19 cellular contexts compared by ENCODE assay signal in genomic region chr3:17928502-17929145, GRCh38.
"Had no signal": no experiment of that assay in that cellular context is flagged by ENCODE, and none has a peak within 500 bp of the region (broad histone marks: within the 10 kb centered on the region; RNA-seq: fewer than 3 reads in every experiment).

No MANE protein-coding gene starts in this region.

- H3K9me3 ChIP-seq: SK-N-SH had no signal

- ATAC-seq: K562 had no signal

- DNase-seq: MM.1S, NCI-H1092 treated with DMSO at 0.1 percent for 48 hours, NCI-H1436, NCI-H187, NCI-H2029, NCI-H2081 treated with DMSO at 0.1 percent for 48 hours, NCI-H2171, NCI-H226, NCI-H446, NCI-H510A, NCI-H524 treated with DMSO at 0.1 percent for 48 hours, NCI-H69, NCI-H774, Right ventricle myocardium superior, RPMI8226, SK-N-SH, SW 1271 had no signal

- H3K4me3 ChIP-seq: K562 had no signal

- H3K9ac ChIP-seq: KMS-11, SK-N-SH had no signal

- H3K4me2 ChIP-seq: KMS-11, SK-N-SH had no signal

- H3K27ac ChIP-seq: KMS-11 had no signal
